ENCODE assay signal across 10 cellular contexts in the genomic region with DNA sequence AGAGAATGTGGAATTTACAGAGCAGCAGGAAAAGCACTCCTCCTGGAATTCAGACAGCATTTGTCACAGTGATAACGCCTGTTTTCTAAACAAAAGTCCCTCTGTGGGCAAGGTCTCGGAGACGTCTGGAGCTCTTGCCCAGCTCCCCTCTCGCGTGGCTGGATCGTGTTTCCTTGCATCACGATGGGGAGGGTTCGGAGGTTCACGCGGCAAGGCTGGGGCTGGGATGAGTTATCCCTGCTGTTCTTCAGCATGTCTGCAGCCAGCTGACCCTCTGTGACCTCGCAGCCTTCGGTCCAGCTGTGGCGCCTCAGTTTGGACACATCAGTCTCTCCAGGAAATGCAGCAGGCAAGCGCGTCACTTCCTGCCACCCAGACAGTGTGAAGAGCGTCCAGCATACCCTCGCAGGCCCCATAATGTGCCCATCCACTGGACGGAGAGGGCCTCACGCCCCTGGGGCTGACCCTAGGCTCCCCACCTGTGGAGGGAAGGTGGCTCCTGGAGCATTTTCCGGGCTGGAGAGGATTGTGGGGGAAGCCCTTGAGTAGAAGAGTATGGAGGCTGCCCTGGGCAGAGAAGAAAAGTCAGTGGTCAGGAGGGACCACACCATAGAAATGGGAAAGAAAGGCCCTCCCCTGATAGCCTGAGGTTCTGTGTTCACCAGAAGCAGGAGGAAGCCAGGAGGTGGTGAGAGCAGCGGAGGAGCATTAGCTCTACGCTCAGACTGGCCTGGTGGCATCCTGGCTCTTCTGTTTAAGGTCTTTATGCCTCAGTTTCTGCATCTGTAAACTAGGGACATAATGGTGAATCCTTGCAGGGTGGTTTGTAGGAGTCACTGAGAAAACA. TPM values are rescaled to one million over a fixed set of nuclear protein-coding genes. Genes with fewer than 3 reads are reported as not detected.
A peak's percentile ranks its signal among the peaks of the same experiment; 100 is the strongest.
DNase-seq lines count a peak whose midpoint lies in the region; ATAC-seq, FAIRE-seq and TF ChIP-seq lines count a peak whose summit lies in the region.
"Had no signal": no experiment of that assay in that cellular context is flagged by ENCODE, and none has a peak within 500 bp of the region (broad histone marks: within the 10 kb centered on the region; RNA-seq: fewer than 3 reads in every experiment).

No MANE protein-coding gene starts in this region.

- H2AFZ ChIP-seq in endothelial cell of umbilical vein (ENCODE audit: low read depth, low read length), result peak overlapping the region; percentile 6

- no peak for TF ChIP-seq POLR2A in endothelial cell of umbilical vein (IDR thresholded peaks at IDR 0.05; ENCODE audit: low read depth, low read length)

- ATAC-seq in HG03571 (IDR thresholded peaks at IDR 0.05; ENCODE audit: unreplicated experiment) (no peak), HG03521 (IDR thresholded peaks at IDR 0.05; ENCODE audit: unreplicated experiment) (no peak)
- ATAC-seq in stimulated activated naive CD8-positive, alpha-beta T cell treated with anti-CD3 and anti-CD28 coated beads, Interleukin-15, amount 100 ng/mL, for 72 hours, result no peak

- no peak overlapping the region for H3K4me2 ChIP-seq in endothelial cell of umbilical vein (ENCODE audit: insufficient read depth, low read length)

- peaks cover 15% of the 10 kb centered on the region for H3K4me1 ChIP-seq in endothelial cell of umbilical vein (ENCODE audit: control insufficient read depth, extremely low read depth, insufficient read depth, low read length)

- peak; percentile 62 for DNase-seq in MG63
- DNase-seq in endothelial cell of umbilical vein (ENCODE audit: low read depth, low spot score), result peak; percentile 28
- DNase-seq in mesothelial cell of epicardium (ENCODE audit: low spot score in 2 of 2, unreplicated experiment in 2 of 2), result no peak
- DNase-seq in type B pancreatic cell (ENCODE audit: extremely low spot score, unreplicated experiment), result no peak
- DNase-seq in NCI-H345 (lab: John Stamatoyannopoulos, UW), result no peak
- no peak for DNase-seq in stimulated activated naive CD8-positive, alpha-beta T cell treated with anti-CD3 and anti-CD28 coated beads, Interleukin-15, amount 100 ng/mL, for 72 hours
- DNase-seq: MV-4-11 had no signal

- CTCF ChIA-PET in endothelial cell of umbilical vein (lab: Charles Lee), result interaction anchor here (0.7 kb wide), 1 partner anchor 17 kb away, joined by 3 read pairs; no protein-coding TSS in a partner anchor

- H3K9me3 ChIP-seq in MG63, result no peaks in the 10 kb centered on the region
- H3K9me3 ChIP-seq in endothelial cell of umbilical vein (replicated peaks; ENCODE audit: control insufficient read depth, insufficient read depth, low read length), result no peaks in the 10 kb centered on the region

- POLR2A ChIA-PET in endothelial cell of umbilical vein (lab: Charles Lee), result no interaction called here

- H3K27ac Mint-ChIP-seq in mesothelial cell of epicardium (peak overlapping the region; percentile 99), type B pancreatic cell (peak overlapping the region; percentile 50)
- H3K27ac Mint-ChIP-seq in stimulated activated naive CD8-positive, alpha-beta T cell treated with anti-CD3 and anti-CD28 coated beads, Interleukin-15, amount 100 ng/mL, for 72 hours, result no peak overlapping the region

- H4K20me1 ChIP-seq in endothelial cell of umbilical vein (replicated peaks; ENCODE audit: control insufficient read depth, extremely low read depth, insufficient read depth, low read length), result no peaks in the 10 kb centered on the region

- H3K9me1 ChIP-seq in endothelial cell of umbilical vein (replicated peaks; ENCODE audit: control insufficient read depth, extremely low read depth, insufficient read depth, low read length), result no peaks in the 10 kb centered on the region

- no peak overlapping the region for H3K4me3 ChIP-seq in MG63
- no peak overlapping the region for H3K4me3 ChIP-seq in endothelial cell of umbilical vein (replicated peaks in 1 of 3; ENCODE audit: insufficient read depth in 1 of 3, low read depth in 1 of 3, low read length in 3 of 3)
- H3K4me3 ChIP-seq: SK-N-MC had no signal

- H3K79me2 ChIP-seq in endothelial cell of umbilical vein (ENCODE audit: control insufficient read depth, insufficient read depth, low read length), result no peaks in the 10 kb centered on the region

- H3K36me3 Mint-ChIP-seq in mesothelial cell of epicardium (no peaks in the 10 kb centered on the region), type B pancreatic cell (no peaks in the 10 kb centered on the region)

- peak; percentile 67 for FAIRE-seq in endothelial cell of umbilical vein (lab: Jason Lieb, UNC)

- dilution Hi-C loops in endothelial cell of umbilical vein (cut with MboI; ENCODE audit: extremely low pct_ligation_motif_present, low sequenced_read_pairs), result no loop called here

- peak overlapping the region; percentile 43 for H3K27ac ChIP-seq in endothelial cell of umbilical vein (ENCODE audit: insufficient read depth, low read depth, low read length)
- H3K27ac ChIP-seq: SK-N-MC had no signal

- H3K4me1 Mint-ChIP-seq in mesothelial cell of epicardium, result peaks cover 83% of the 10 kb centered on the region
- peaks cover 40% of the 10 kb centered on the region for H3K4me1 Mint-ChIP-seq in type B pancreatic cell (ENCODE audit: unreplicated experiment)
- no peaks in the 10 kb centered on the region for H3K4me1 Mint-ChIP-seq in stimulated activated naive CD8-positive, alpha-beta T cell treated with anti-CD3 and anti-CD28 coated beads, Interleukin-15, amount 100 ng/mL, for 72 hours

- H3K36me3 ChIP-seq in MG63 (no peaks in the 10 kb centered on the region), endothelial cell of umbilical vein (ENCODE audit: control insufficient read depth in 2 of 2, extremely low read depth in 1 of 2, insufficient read depth in 2 of 2, low read length in 2 of 2) (no peaks in the 10 kb centered on the region)

- no peak for TF ChIP-seq CTCF in endothelial cell of umbilical vein (IDR thresholded peaks at IDR 0.05; ENCODE audit: extremely low read depth in 1 of 2, insufficient read depth in 1 of 2, low read depth in 1 of 2, low read length in 2 of 2)
- TF ChIP-seq CTCF in mesothelial cell of epicardium (IDR thresholded peaks at IDR 0.05; ENCODE audit: unreplicated experiment), result no peak
- no peak for TF ChIP-seq CTCF in type B pancreatic cell (conservative IDR thresholded peaks at IDR 0.05)

- H3K9me3 Mint-ChIP-seq in mesothelial cell of epicardium (no peaks in the 10 kb centered on the region), type B pancreatic cell (no peaks in the 10 kb centered on the region)
- H3K9me3 Mint-ChIP-seq in stimulated activated naive CD8-positive, alpha-beta T cell treated with anti-CD3 and anti-CD28 coated beads, Interleukin-15, amount 100 ng/mL, for 72 hours, result no peaks in the 10 kb centered on the region

- H3K27me3 ChIP-seq in MG63 (no peaks in the 10 kb centered on the region), endothelial cell of umbilical vein (ENCODE audit: control insufficient read depth in 2 of 2, insufficient read depth in 2 of 2, low read length in 2 of 2) (no peaks in the 10 kb centered on the region)

- intact Hi-C loops in endothelial cell of umbilical vein (cut with micrococcal nuclease), result loop anchor here (1.0 to 5.0 kb wide), 2 partner anchors 44 to 69 kb away; no protein-coding TSS in a partner anchor

- peak overlapping the region; percentile 23 for H3K4me3 Mint-ChIP-seq in mesothelial cell of epicardium
- H3K4me3 Mint-ChIP-seq in type B pancreatic cell, result peak overlapping the region; percentile 61
- no peak overlapping the region for H3K4me3 Mint-ChIP-seq in stimulated activated naive CD8-positive, alpha-beta T cell treated with anti-CD3 and anti-CD28 coated beads, Interleukin-15, amount 100 ng/mL, for 72 hours

- H3K9ac ChIP-seq in endothelial cell of umbilical vein (replicated peaks; ENCODE audit: extremely low read depth, insufficient read depth, low read length), result peak overlapping the region; percentile 14

- BruUV-seq in endothelial cell of umbilical vein (replicated peaks; lab: Mats Ljungman, UMichigan), result TSS peak; percentile 84

- no peaks in the 10 kb centered on the region for H3K27me3 Mint-ChIP-seq in mesothelial cell of epicardium (ENCODE audit: low read depth)
- H3K27me3 Mint-ChIP-seq in type B pancreatic cell, result peaks cover 2% of the 10 kb centered on the region
- no peaks in the 10 kb centered on the region for H3K27me3 Mint-ChIP-seq in stimulated activated naive CD8-positive, alpha-beta T cell treated with anti-CD3 and anti-CD28 coated beads, Interleukin-15, amount 100 ng/mL, for 72 hours

TF ChIP-seq in endothelial cell of umbilical vein, 7 proteins besides CTCF, POLR2A, EP300 and RAD21:
- peak; percentile 16 for TF ChIP-seq FOS (IDR thresholded peaks at IDR 0.05; ENCODE audit: borderline replicate concordance, insufficient read depth, low read length)
- TF ChIP-seq JUN (IDR thresholded peaks at IDR 0.05; ENCODE audit: borderline replicate concordance, insufficient read depth, insufficient read length, low read depth), result no peak
TF ChIP-seq in endothelial cell of umbilical vein: peak in this region for 1.

RNA-seq across cellular contexts. Expression of a gene that starts 30.5 kb away (rescaled TPM):
- 0.47 and 1.3 TPM in 2 replicates for total RNA-seq in MG63 (2014; rRNA removed; shearing (Covaris generic); ENCODE audit: low replicate concordance)
- total RNA-seq in endothelial cell of umbilical vein (0.13 and 0.51 TPM in 2 replicates), mesothelial cell of epicardium (65.3 to 67.0 TPM (median 65.6 TPM) in 3 replicates), type B pancreatic cell (ENCODE audit: low replicate concordance) (10.5 and 28.6 TPM in 2 replicates)
- polyA plus RNA-seq in endothelial cell of umbilical vein, result 0.02 TPM in 1 of 2 replicates, not detected in the other
- polyA plus RNA-seq in endothelial cell of umbilical vein (2011; cell fraction: cytosol; rRNA removed), result 0.01 TPM in 1 of 2 replicates, not detected in the other
- polyA plus RNA-seq in endothelial cell of umbilical vein (2011; cell fraction: nucleus; rRNA removed), result 0.01 TPM in 1 of 2 replicates, not detected in the other
- polyA plus RNA-seq in endothelial cell of umbilical vein (2012), result not detected in 2 replicates
- not detected in 2 replicates for polyA minus RNA-seq in endothelial cell of umbilical vein
- polyA minus RNA-seq in endothelial cell of umbilical vein (2011; cell fraction: cytosol; rRNA and poly(A)+ RNA removed), result 0.51 TPM
- polyA minus RNA-seq in endothelial cell of umbilical vein (2011; cell fraction: nucleus; rRNA and poly(A)+ RNA removed), result not detected in 2 replicates

Comparison
In these comparisons a context has a peak if more than half of its experiments do, and no peak if none do; other contexts are left out.
1. DNase-seq: peak in MG63 (single experiment) and endothelial cell of umbilical vein (single experiment); none in mesothelial cell of epicardium (0 of 2), type B pancreatic cell (single experiment), NCI-H345 (single experiment) and stimulated activated naive CD8-positive, alpha-beta T cell treated with anti-CD3 and anti-CD28 coated beads, Interleukin-15, amount 100 ng/mL, for 72 hours (0 of 2).
2. H3K27ac Mint-ChIP-seq: peak in mesothelial cell of epicardium (single experiment) and type B pancreatic cell (single experiment); none in stimulated activated naive CD8-positive, alpha-beta T cell treated with anti-CD3 and anti-CD28 coated beads, Interleukin-15, amount 100 ng/mL, for 72 hours (0 of 2).
3. H3K4me3 Mint-ChIP-seq: peak in mesothelial cell of epicardium (single experiment) and type B pancreatic cell (single experiment); none in stimulated activated naive CD8-positive, alpha-beta T cell treated with anti-CD3 and anti-CD28 coated beads, Interleukin-15, amount 100 ng/mL, for 72 hours (0 of 2).